Comparison of ENCODE assay signal across 8 cellular contexts in genomic region chr19:54478677-54479266, GRCh38. TPM values are rescaled to one million over a fixed set of nuclear protein-coding genes. Genes with fewer than 3 reads are reported as not detected.
DNase-seq lines count a peak whose midpoint lies in the region; ATAC-seq and TF ChIP-seq lines count a peak whose summit lies in the region.
"Had no signal": no experiment of that assay in that cellular context is flagged by ENCODE, and none has a peak within 500 bp of the region (broad histone marks: within the 10 kb centered on the region; RNA-seq: fewer than 3 reads in every experiment).

No MANE protein-coding gene starts in this region.

- no peak overlapping the region for H2BK15ac ChIP-seq in neuronal stem cell (ENCODE audit: low read length)

- no peak overlapping the region for H3K4me2 ChIP-seq in DND-41 (ENCODE audit: insufficient read depth, low read length)
- no peak overlapping the region for H3K4me2 ChIP-seq in neuronal stem cell (ENCODE audit: insufficient read depth, low read length, poor library complexity, severe bottlenecking)

- no peak overlapping the region for H2BK12ac ChIP-seq in neuronal stem cell (ENCODE audit: low read length)

- H3K18ac ChIP-seq in neuronal stem cell (ENCODE audit: low read length): no peak overlapping the region

- POLR2A ChIA-PET in HEK293T (lab: Yijun Ruan, JAX): no interaction called here

- peak; percentile 69 for ATAC-seq in DND-41 (ENCODE audit: insufficient read depth, low read depth)
- ATAC-seq in GM19328 (IDR thresholded peaks at IDR 0.05; ENCODE audit: unreplicated experiment): no peak

- H3K27ac ChIP-seq in DND-41 (ENCODE audit: low read length) (no peak overlapping the region), Peyer's patch (no peak overlapping the region), neuronal stem cell (replicated peaks; ENCODE audit: low read length) (no peak overlapping the region)

- no peak overlapping the region for H2AK5ac ChIP-seq in neuronal stem cell (ENCODE audit: low read depth, low read length)

- peak; percentile 78 for TF ChIP-seq CTCF in DND-41 (IDR thresholded peaks at IDR 0.05; ENCODE audit: borderline replicate concordance, extremely low read depth, low read length, poor library complexity, severe bottlenecking)
- TF ChIP-seq CTCF in Peyer's patch (IDR thresholded peaks at IDR 0.05): peak in 5 of 6 experiments; percentile 12 to 51 (median 50)
- TF ChIP-seq CTCF in epithelial cell of esophagus (IDR thresholded peaks at IDR 0.05; ENCODE audit: insufficient read depth, low read depth, low read length, missing control alignments): peak; percentile 72

- no peaks in the 10 kb centered on the region for H3K79me2 ChIP-seq in DND-41 (ENCODE audit: insufficient read depth, low read length)

- CTCF ChIA-PET in HEK293T (lab: Yijun Ruan, JAX): interaction anchor here (1.2 to 1.5 kb wide), 2 partner anchors 192 to 195 kb away, joined by 3 read pairs; no protein-coding TSS in a partner anchor

- no peak overlapping the region for H2BK5ac ChIP-seq in neuronal stem cell (ENCODE audit: low read length)

- H3K27me3 ChIP-seq in DND-41 (ENCODE audit: insufficient read depth, low read length, poor library complexity) (no peaks in the 10 kb centered on the region), Peyer's patch (no peaks in the 10 kb centered on the region), neuronal stem cell (ENCODE audit: control insufficient read depth in 3 of 3, insufficient read depth in 3 of 3, low read depth in 1 of 3, low read length in 3 of 3) (no peaks in the 10 kb centered on the region), MG63 (peaks cover 7% of the 10 kb centered on the region; the same call in 1 of the 2 replicates)

- H3K4me1 ChIP-seq in DND-41 (ENCODE audit: insufficient read depth, low read length) (no peaks in the 10 kb centered on the region), Peyer's patch (peaks cover 0 to 3% (median 1%) of the 10 kb centered on the region in 4 donors), neuronal stem cell (ENCODE audit: control insufficient read depth in 2 of 2, insufficient read depth in 1 of 2, low read depth in 1 of 2, low read length in 2 of 2) (peaks cover under 1% of the 10 kb centered on the region in 2 donors)

- H2AFZ ChIP-seq in DND-41 (ENCODE audit: low read depth, low read length): no peak overlapping the region
- H2AFZ ChIP-seq in neuronal stem cell (ENCODE audit: low read length): no peak overlapping the region

- H3K36me3 ChIP-seq in DND-41 (ENCODE audit: insufficient read depth, low read length) (no peaks in the 10 kb centered on the region), Peyer's patch (no peaks in the 10 kb centered on the region), neuronal stem cell (replicated peaks in 1 of 2; ENCODE audit: control insufficient read depth in 2 of 2, insufficient read depth in 2 of 2, low read length in 2 of 2) (no peaks in the 10 kb centered on the region), MG63 (no peaks in the 10 kb centered on the region)

- H3K9ac ChIP-seq in DND-41 (ENCODE audit: low read depth, low read length) (no peak overlapping the region), neuronal stem cell (ENCODE audit: low read depth, low read length, poor library complexity) (no peak overlapping the region)

- H3K4me3 ChIP-seq in DND-41 (ENCODE audit: low read depth in 1 of 2, low read length in 2 of 2) (no peak overlapping the region), Peyer's patch (no peak overlapping the region), epithelial cell of esophagus (ENCODE audit: low read length) (no peak overlapping the region), neuronal stem cell (ENCODE audit: low read length in 2 of 2) (no peak overlapping the region), MG63 (no peak overlapping the region)

- H3K14ac ChIP-seq in neuronal stem cell (ENCODE audit: low read length): no peak overlapping the region

- H3K9me3 ChIP-seq in DND-41 (ENCODE audit: insufficient read depth, low read length, severe bottlenecking) (no peaks in the 10 kb centered on the region), Peyer's patch (no peaks in the 10 kb centered on the region), neuronal stem cell (replicated peaks in 1 of 2; ENCODE audit: control insufficient read depth in 2 of 2, insufficient read depth in 1 of 2, low read depth in 1 of 2, low read length in 2 of 2) (no peaks in the 10 kb centered on the region), MG63 (no peaks in the 10 kb centered on the region)

- DNase-seq in DND-41: peak; percentile 46
- DNase-seq in HEK293T (ENCODE audit: extremely low spot score): peak; percentile 40
- DNase-seq in Peyer's patch: peak in 1 of 3 donors; percentile 62
- DNase-seq in epithelial cell of esophagus (ENCODE audit: low read depth): peak; percentile 57
- DNase-seq in neuronal stem cell (ENCODE audit: low spot score): peak; percentile 83
- no peak for DNase-seq in MG63

- no peak for TF ChIP-seq POLR2A in Peyer's patch (IDR thresholded peaks at IDR 0.05)

- H3K79me1 ChIP-seq in neuronal stem cell (ENCODE audit: low read depth, low read length): no peaks in the 10 kb centered on the region

- H4K20me1 ChIP-seq in DND-41 (ENCODE audit: insufficient read depth, low read length): no peaks in the 10 kb centered on the region

- H3K4ac ChIP-seq in neuronal stem cell (ENCODE audit: low read length): no peak overlapping the region

- no CpG with 5 or more reads among the region's 10 CpGs for WGBS in neuronal stem cell (ENCODE audit: extremely low coverage in 2 of 2, insufficient read length in 2 of 2, insufficient replicate concordance in 1 of 2), 2 donors

- no peak overlapping the region for H2BK120ac ChIP-seq in neuronal stem cell (ENCODE audit: low read depth, low read length)

- H4K91ac ChIP-seq in neuronal stem cell (ENCODE audit: low read depth, low read length, poor library complexity): no peak overlapping the region

- no peak overlapping the region for H3K23ac ChIP-seq in neuronal stem cell (ENCODE audit: low read depth, low read length, poor library complexity)

- H4K8ac ChIP-seq in neuronal stem cell (ENCODE audit: low read depth, low read length): no peak overlapping the region

TF ChIP-seq in HEK293T, 16 proteins besides CTCF, POLR2A, EP300 and RAD21:
- TF ChIP-seq PKNOX1 (IDR thresholded peaks at IDR 0.05) (peak; percentile 68), SP1 (IDR thresholded peaks at IDR 0.05) (no peak)

RNA-seq across cellular contexts. Expression of gene CDC42EP5, which starts 5.7 kb away (rescaled TPM):
- total RNA-seq in Peyer's patch: 100 to 1,000 TPM in 1 of 4 donors, 10 to 100 TPM in 3; 38.0 to 133 (median 94.1) TPM
- polyA plus RNA-seq in neuronal stem cell (2013, experiment 1 of 2): 12.2 TPM
- polyA plus RNA-seq in neuronal stem cell (2013, experiment 2 of 2): 12.5 TPM
- 4.1 and 10.1 TPM in 2 replicates for total RNA-seq in MG63 (2014; rRNA removed; shearing (Covaris generic); ENCODE audit: low replicate concordance)

RNA-seq across cellular contexts. Expression of gene LENG9, which starts 15.2 kb away (rescaled TPM):
- total RNA-seq in Peyer's patch: 10 to 100 TPM; 11.0 to 18.9 (median 15.8) TPM
- polyA plus RNA-seq in neuronal stem cell (2013, experiment 1 of 2): 1.3 TPM
- polyA plus RNA-seq in neuronal stem cell (2013, experiment 2 of 2): 0.91 TPM
- 8.6 and 12.4 TPM in 2 replicates for total RNA-seq in MG63 (2014; rRNA removed; shearing (Covaris generic); ENCODE audit: low replicate concordance)

RNA-seq across cellular contexts. Expression of gene LAIR2, which starts 23.9 kb away (rescaled TPM):
- not detected for total RNA-seq in Peyer's patch
- not detected for polyA plus RNA-seq in neuronal stem cell (2013, experiment 1 of 2)
- polyA plus RNA-seq in neuronal stem cell (2013, experiment 2 of 2): not detected
- total RNA-seq in MG63 (2014; rRNA removed; shearing (Covaris generic); ENCODE audit: low replicate concordance): not detected in 2 replicates
- total RNA-seq: skeletal muscle tissue had no signal

RNA-seq across cellular contexts. Expression of gene LENG8, which starts 29.8 kb away (rescaled TPM):
- total RNA-seq in Peyer's patch: 100 to 1,000 TPM; 154 to 481 (median 360) TPM
- 151 TPM for polyA plus RNA-seq in neuronal stem cell (2013, experiment 1 of 2)
- 130 TPM for polyA plus RNA-seq in neuronal stem cell (2013, experiment 2 of 2)
- 5.2 and 6.6 TPM in 2 replicates for total RNA-seq in MG63 (2014; rRNA removed; shearing (Covaris generic); ENCODE audit: low replicate concordance)
